In genomic region chr13:39038569-39038898, GRCh38 we compare ENCODE assay signal across 8 cellular contexts. TPM values are rescaled to one million over a fixed set of nuclear protein-coding genes. Genes with fewer than 3 reads are reported as not detected.
A peak's percentile ranks its signal among the peaks of the same experiment; 100 is the strongest.
DNase-seq lines count a peak whose midpoint lies in the region; ATAC-seq and TF ChIP-seq lines count a peak whose summit lies in the region.

No MANE protein-coding gene starts in this region.

- H2AK5ac ChIP-seq in neuronal stem cell (ENCODE audit: low read depth, low read length) = no peak overlapping the region

- no CpG with 5 or more reads among the region's 13 CpGs for WGBS in neuronal stem cell (ENCODE audit: extremely low coverage in 2 of 2, insufficient read length in 2 of 2, insufficient replicate concordance in 1 of 2), 2 donors
- 0% methylated on average over 1 to 13 of the region's 13 CpGs for WGBS in upper lobe of left lung, 2 donors

- H3K4me1 Mint-ChIP-seq in activated CD4-positive, alpha-beta memory T cell treated with anti-CD3 and anti-CD28 coated beads, Interleukin-2, amount 10 ng/mL, durations not matched to agents 7 days and 5 days = peaks cover 55% of the 10 kb centered on the region

- no peak overlapping the region for H2BK12ac ChIP-seq in neuronal stem cell (ENCODE audit: low read length)

- peaks cover 2 to 41% of the 10 kb centered on the region in 2 donors for H3K36me3 ChIP-seq in neuronal stem cell (replicated peaks in 1 of 2; ENCODE audit: control insufficient read depth in 2 of 2, insufficient read depth in 2 of 2, low read length in 2 of 2)
- H3K36me3 ChIP-seq in upper lobe of left lung = peaks cover 0 to 4% (median 0%) of the 10 kb centered on the region in 4 donors

- no peak overlapping the region for H3K14ac ChIP-seq in neuronal stem cell (ENCODE audit: low read length)

- peak overlapping the region; percentile 64 for H3K9ac ChIP-seq in neuronal stem cell (ENCODE audit: low read depth, low read length, poor library complexity)

- in situ Hi-C loops in G401 (cut with HindIII; ENCODE audit: low sequenced_read_pairs) = no loop called here

- peak overlapping the region; percentile 95 for H2AFZ ChIP-seq in neuronal stem cell (ENCODE audit: low read length)

- no peaks in the 10 kb centered on the region for H3K27me3 Mint-ChIP-seq in activated CD4-positive, alpha-beta memory T cell treated with anti-CD3 and anti-CD28 coated beads, Interleukin-2, amount 10 ng/mL, durations not matched to agents 7 days and 5 days

- H3K4me2 ChIP-seq in neuronal stem cell (ENCODE audit: insufficient read depth, low read length, poor library complexity, severe bottlenecking) = peak overlapping the region; percentile 77

- H3K27me3 ChIP-seq in neuronal stem cell (ENCODE audit: control insufficient read depth in 3 of 3, insufficient read depth in 3 of 3, low read depth in 1 of 3, low read length in 3 of 3) (no peaks in the 10 kb centered on the region), upper lobe of left lung (no peaks in the 10 kb centered on the region)

- H3K4ac ChIP-seq in neuronal stem cell (ENCODE audit: low read length) = no peak overlapping the region

- TF ChIP-seq POLR2A in upper lobe of left lung (IDR thresholded peaks at IDR 0.05) = no peak

- peak overlapping the region; percentile 82 for H2BK5ac ChIP-seq in neuronal stem cell (ENCODE audit: low read length)

- no peak overlapping the region for H4K8ac ChIP-seq in neuronal stem cell (ENCODE audit: low read depth, low read length)

- H3K9me3 ChIP-seq in neuronal stem cell (replicated peaks in 1 of 2; ENCODE audit: control insufficient read depth in 2 of 2, insufficient read depth in 1 of 2, low read depth in 1 of 2, low read length in 2 of 2) (no peaks in the 10 kb centered on the region), upper lobe of left lung (no peaks in the 10 kb centered on the region)

- no peak overlapping the region for H2BK120ac ChIP-seq in neuronal stem cell (ENCODE audit: low read depth, low read length)

- peak overlapping the region; percentile 93 for H3K27ac Mint-ChIP-seq in activated CD4-positive, alpha-beta memory T cell treated with anti-CD3 and anti-CD28 coated beads, Interleukin-2, amount 10 ng/mL, durations not matched to agents 7 days and 5 days

- H3K9me3 Mint-ChIP-seq in activated CD4-positive, alpha-beta memory T cell treated with anti-CD3 and anti-CD28 coated beads, Interleukin-2, amount 10 ng/mL, durations not matched to agents 7 days and 5 days = no peaks in the 10 kb centered on the region

- no peak for TF ChIP-seq EP300 in upper lobe of left lung (IDR thresholded peaks at IDR 0.05)

- POLR2A ChIA-PET in activated CD4-positive, alpha-beta memory T cell treated with anti-CD3 and anti-CD28 coated beads, Interleukin-2, amount 10 ng/mL, durations not matched to agents 7 days and 5 days (lab: Charles Lee) = interaction anchor here (0.6 to 4.1 kb wide), 10 partner anchors 9 to 1874 kb away, joined by 3 to 28 read pairs (median 7); partner anchors contain the start of gene UFM1

- peak overlapping the region; percentile 18 for H4K91ac ChIP-seq in neuronal stem cell (ENCODE audit: low read depth, low read length, poor library complexity)

- H3K23ac ChIP-seq in neuronal stem cell (ENCODE audit: low read depth, low read length, poor library complexity) = no peak overlapping the region

- CTCF ChIA-PET in activated CD4-positive, alpha-beta memory T cell treated with anti-CD3 and anti-CD28 coated beads, Interleukin-2, amount 10 ng/mL, durations not matched to agents 7 days and 5 days (lab: Charles Lee) = interaction anchor here (0.8 to 3.9 kb wide), 4 partner anchors 10 to 639 kb away, joined by 3 to 18 read pairs (median 3); no protein-coding TSS in a partner anchor

- H2BK15ac ChIP-seq in neuronal stem cell (ENCODE audit: low read length) = no peak overlapping the region

- peak; percentile 29 for ATAC-seq in GM21529 (IDR thresholded peaks at IDR 0.05; ENCODE audit: unreplicated experiment)
- peak; percentile 44 to 56 for ATAC-seq in upper lobe of left lung (ENCODE audit: low FRiP score in 2 of 2)

- H3K4me3 ChIP-seq in Jurkat, Clone E6-1 (ENCODE audit: low read length) = peak overlapping the region; percentile 93
- peak overlapping the region; percentile 78 for H3K4me3 ChIP-seq in epithelial cell of proximal tubule (ENCODE audit: low read depth, low read length)
- peak overlapping the region; percentile 89 to 95 for H3K4me3 ChIP-seq in neuronal stem cell (ENCODE audit: low read length in 2 of 2)
- peak overlapping the region; percentile 73 to 96 (median 89) for H3K4me3 ChIP-seq in upper lobe of left lung

- H3K4me1 ChIP-seq in neuronal stem cell (ENCODE audit: control insufficient read depth in 2 of 2, insufficient read depth in 1 of 2, low read depth in 1 of 2, low read length in 2 of 2) (peaks cover 4 to 8% of the 10 kb centered on the region in 2 donors), upper lobe of left lung (peaks cover 24 to 60% (median 30%) of the 10 kb centered on the region in 4 donors)

- H3K27ac ChIP-seq in neuronal stem cell (replicated peaks; ENCODE audit: low read length) (peak overlapping the region; percentile 26), upper lobe of left lung (peak overlapping the region; percentile 88 to 93 (median 89))

- H3K18ac ChIP-seq in neuronal stem cell (ENCODE audit: low read length) = peak overlapping the region; percentile 88

- peaks cover 4% of the 10 kb centered on the region for H3K79me1 ChIP-seq in neuronal stem cell (ENCODE audit: low read depth, low read length)

- DNase-seq in G401 (ENCODE audit: low spot score) (peak; percentile 56), epithelial cell of proximal tubule (ENCODE audit: low read depth) (no peak), neuronal stem cell (ENCODE audit: low spot score) (no peak), upper lobe of left lung (peak; percentile 45 to 70), cerebellar nuclear complex (lab: John Stamatoyannopoulos, UW) (no peak)
- DNase-seq in Jurkat, Clone E6-1 (ENCODE audit: low read depth, low spot score) = peak; percentile 28
- DNase-seq in activated CD4-positive, alpha-beta memory T cell treated with anti-CD3 and anti-CD28 coated beads, Interleukin-2, amount 10 ng/mL, durations not matched to agents 7 days and 5 days = peak; percentile 73

- H3K4me3 Mint-ChIP-seq in activated CD4-positive, alpha-beta memory T cell treated with anti-CD3 and anti-CD28 coated beads, Interleukin-2, amount 10 ng/mL, durations not matched to agents 7 days and 5 days = peak overlapping the region; percentile 87

- TF ChIP-seq CTCF in epithelial cell of proximal tubule (conservative IDR thresholded peaks at IDR 0.05; ENCODE audit: low read depth, low read length) (no peak), upper lobe of left lung (IDR thresholded peaks at IDR 0.05) (no peak)

- peaks cover 18% of the 10 kb centered on the region for H3K36me3 Mint-ChIP-seq in activated CD4-positive, alpha-beta memory T cell treated with anti-CD3 and anti-CD28 coated beads, Interleukin-2, amount 10 ng/mL, durations not matched to agents 7 days and 5 days (ENCODE audit: low read depth)

RNA-seq across cellular contexts. Expression of gene NHLRC3, which starts 0.3 kb away (rescaled TPM):
- total RNA-seq in G401 (2014; rRNA removed; shearing (Covaris generic)) = 4.6 and 9.9 TPM in 2 replicates
- polyA plus RNA-seq in Jurkat, Clone E6-1 (2012; ENCODE audit: insufficient read depth, insufficient read length) = 12.4 TPM
- 10 to 100 TPM; 25.5 to 25.9 TPM for total RNA-seq in activated CD4-positive, alpha-beta memory T cell treated with anti-CD3 and anti-CD28 coated beads, Interleukin-2, amount 10 ng/mL, durations not matched to agents 7 days and 5 days
- 6.6 and 7.9 TPM in 2 replicates for total RNA-seq in epithelial cell of proximal tubule
- polyA plus RNA-seq in neuronal stem cell (2013, experiment 1 of 2) = 11.3 TPM
- 12.2 TPM for polyA plus RNA-seq in neuronal stem cell (2013, experiment 2 of 2)
- total RNA-seq in upper lobe of left lung = 10 to 100 TPM; 19.5 to 35.6 (median 30.1) TPM

RNA-seq across cellular contexts. Expression of gene PROSER1, which starts 0.6 kb away (rescaled TPM):
- total RNA-seq in G401 (2014; rRNA removed; shearing (Covaris generic)) = 11.8 and 17.1 TPM in 2 replicates
- 34.6 TPM for polyA plus RNA-seq in Jurkat, Clone E6-1 (2012; ENCODE audit: insufficient read depth, insufficient read length)
- 10 to 100 TPM; 53.2 to 60.7 TPM for total RNA-seq in activated CD4-positive, alpha-beta memory T cell treated with anti-CD3 and anti-CD28 coated beads, Interleukin-2, amount 10 ng/mL, durations not matched to agents 7 days and 5 days
- total RNA-seq in epithelial cell of proximal tubule (13.5 and 24.6 TPM in 2 replicates), upper lobe of left lung (10 to 100 TPM; 10.5 to 59.5 (median 28.4) TPM)
- 59.2 TPM for polyA plus RNA-seq in neuronal stem cell (2013, experiment 1 of 2)
- polyA plus RNA-seq in neuronal stem cell (2013, experiment 2 of 2) = 61.9 TPM

RNA-seq across cellular contexts. Expression of gene STOML3, which starts 47.9 kb away (rescaled TPM):
- not detected in 2 replicates for total RNA-seq in G401 (2014; rRNA removed; shearing (Covaris generic))
- polyA plus RNA-seq in Jurkat, Clone E6-1 (2012; ENCODE audit: insufficient read depth, insufficient read length) = not detected
- not detected for total RNA-seq in activated CD4-positive, alpha-beta memory T cell treated with anti-CD3 and anti-CD28 coated beads, Interleukin-2, amount 10 ng/mL, durations not matched to agents 7 days and 5 days
- not detected in 2 replicates for total RNA-seq in epithelial cell of proximal tubule
- polyA plus RNA-seq in neuronal stem cell (2013, experiment 1 of 2) = 1.4 TPM
- 1.5 TPM for polyA plus RNA-seq in neuronal stem cell (2013, experiment 2 of 2)
- total RNA-seq in upper lobe of left lung = 10 to 100 TPM in 1 of 6 donors, 1 to 10 TPM in 4, under 1 TPM in 1; 0.14 to 10.8 (median 1.6) TPM

Comparison
In these comparisons a context has a peak if more than half of its experiments do, and no peak if none do; other contexts are left out.
1. DNase-seq: peak in G401 (single experiment), Jurkat, Clone E6-1 (single experiment), activated CD4-positive, alpha-beta memory T cell treated with anti-CD3 and anti-CD28 coated beads, Interleukin-2, amount 10 ng/mL, durations not matched to agents 7 days and 5 days (single experiment) and upper lobe of left lung (2 of 2); none in epithelial cell of proximal tubule (single experiment), neuronal stem cell (single experiment) and cerebellar nuclear complex (0 of 2).
2. Peak in every context shown above with its lines, with median percentiles within 50 percentile points of each other: H3K4me3 ChIP-seq.